ENCODE assay signal across 8 cellular contexts in the genomic region with DNA sequence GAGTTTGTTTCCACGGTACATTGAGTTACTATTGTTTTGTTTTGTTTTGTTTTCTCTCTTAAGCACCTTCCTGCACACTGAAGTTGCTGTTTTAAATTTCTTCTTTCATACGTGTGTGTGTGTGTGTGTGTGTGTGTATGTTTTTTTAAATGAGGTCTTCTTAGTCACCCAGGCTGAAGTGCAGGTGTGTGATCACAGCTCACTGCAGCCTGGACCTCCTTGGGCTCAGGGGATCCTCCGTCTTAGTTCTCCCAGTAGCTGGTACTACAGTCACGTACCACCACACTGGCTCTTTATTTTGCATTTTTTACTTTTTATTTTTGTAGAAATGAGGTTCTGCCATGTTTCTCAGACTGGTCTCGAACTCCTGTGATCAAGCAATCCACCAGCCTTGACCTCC.
"Had no signal": no experiment of that assay in that cellular context is flagged by ENCODE, and none has a peak within 500 bp of the region (broad histone marks: within the 10 kb centered on the region; RNA-seq: fewer than 3 reads in every experiment).

No MANE protein-coding gene starts in this region.

- DNase-seq: kidney glomerular epithelial cell, mammary epithelial cell, mesenchymal stem cell, occipital lobe had no signal

- H3K27ac Mint-ChIP-seq: nephron; neural progenitor cell; stimulated activated naive CD8-positive, alpha-beta T cell treated with anti-CD3 and anti-CD28 coated beads, Interleukin-15, Interleukin-2, amounts not matched to agents 100 ng/mL and 50 ng/mL, for 24 hours had no signal

- H3K9me3 Mint-ChIP-seq: stimulated activated naive CD8-positive, alpha-beta T cell treated with anti-CD3 and anti-CD28 coated beads, Interleukin-15, Interleukin-2, amounts not matched to agents 100 ng/mL and 50 ng/mL, for 24 hours had no signal

- H3K27me3 Mint-ChIP-seq: naive thymus-derived CD8-positive, alpha-beta T cell; stimulated activated naive CD8-positive, alpha-beta T cell treated with anti-CD3 and anti-CD28 coated beads, Interleukin-15, Interleukin-2, amounts not matched to agents 100 ng/mL and 50 ng/mL, for 24 hours had no signal

- H3K4me1 Mint-ChIP-seq: nephron, neural progenitor cell had no signal

- H3K4me3 Mint-ChIP-seq: nephron; neural progenitor cell; stimulated activated naive CD8-positive, alpha-beta T cell treated with anti-CD3 and anti-CD28 coated beads, Interleukin-15, Interleukin-2, amounts not matched to agents 100 ng/mL and 50 ng/mL, for 24 hours had no signal
